In the genomic region with DNA sequence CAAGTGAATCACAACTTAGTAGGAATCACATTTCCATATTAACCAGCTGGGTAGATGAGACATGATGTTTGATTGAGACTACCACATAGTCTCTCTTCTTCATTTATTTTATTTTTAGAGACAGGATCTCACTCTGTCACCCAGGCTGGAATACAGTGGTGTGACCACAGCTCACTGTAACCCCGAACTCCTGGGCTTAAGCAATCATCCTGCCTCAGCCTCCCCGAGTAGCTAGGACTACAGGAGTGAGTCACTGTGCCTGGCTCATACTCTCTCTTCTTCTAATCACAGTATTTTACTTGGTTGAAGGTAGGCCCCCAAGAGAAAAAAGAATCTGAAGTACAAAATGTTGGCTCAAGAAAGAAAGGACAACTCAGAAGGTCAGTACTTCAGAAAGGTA, we compare ENCODE assay signal across 10 cellular contexts.
DNase-seq lines count a peak whose midpoint lies in the region; TF ChIP-seq lines count a peak whose summit lies in the region.
"Had no signal": no experiment of that assay in that cellular context is flagged by ENCODE, and none has a peak within 500 bp of the region (broad histone marks: within the 10 kb centered on the region; RNA-seq: fewer than 3 reads in every experiment).

No MANE protein-coding gene starts in this region.

- H3K4me3 ChIP-seq in ACC112 (ENCODE audit: low read depth, low read length) = no peak overlapping the region

- H3K36me3 ChIP-seq in ACC112 (ENCODE audit: insufficient read depth, low read length) = no peaks in the 10 kb centered on the region

- H3K36me3 Mint-ChIP-seq in Calu3 (ENCODE audit: insufficient read depth, unreplicated experiment) (no peaks in the 10 kb centered on the region), immature natural killer cell (peaks cover 6 to 25% (median 10%) of the 10 kb centered on the region in 3 donors), chondrocyte (ENCODE audit: low read depth) (peaks cover 14% of the 10 kb centered on the region)

- peak overlapping the region; percentile 46 for H3K27ac ChIP-seq in ACC112 (ENCODE audit: low read depth, low read length)
- H3K27ac ChIP-seq: RWPE1 had no signal

- TF ChIP-seq CTCF in Calu3 (IDR thresholded peaks at IDR 0.05; ENCODE audit: unreplicated experiment) (no peak), chondrocyte (IDR thresholded peaks at IDR 0.05) (no peak)

- peaks cover 18% of the 10 kb centered on the region for H3K4me1 ChIP-seq in ACC112 (ENCODE audit: control insufficient read depth, insufficient read depth, low read length, unreplicated experiment)

- no peaks in the 10 kb centered on the region for H3K27me3 Mint-ChIP-seq in Calu3 (ENCODE audit: unreplicated experiment)
- H3K27me3 Mint-ChIP-seq in immature natural killer cell (ENCODE audit: low read depth in 3 of 3) = peaks cover 0 to 7% (median 4%) of the 10 kb centered on the region in 3 donors
- no peaks in the 10 kb centered on the region for H3K27me3 Mint-ChIP-seq in chondrocyte (ENCODE audit: low read depth)

- H3K9me3 Mint-ChIP-seq in Calu3 (ENCODE audit: low read depth, unreplicated experiment) = no peaks in the 10 kb centered on the region
- no peaks in the 10 kb centered on the region for H3K9me3 Mint-ChIP-seq in immature natural killer cell
- H3K9me3 Mint-ChIP-seq in chondrocyte (ENCODE audit: low read depth) = no peaks in the 10 kb centered on the region
- H3K9me3 Mint-ChIP-seq: neural crest cell had no signal

- BruUV-seq in Calu3 (replicated peaks; lab: Mats Ljungman, UMichigan) = TSS peak; percentile 19

- DNase-seq in Calu3 = no peak
- DNase-seq in activated CD4-positive, alpha-beta T cell treated with anti-CD3 and anti-CD28 coated beads, Interleukin-2, amount 50 U/mL, for 48 hours = peak; percentile 34 to 37
- DNase-seq in immature natural killer cell = no peak
- DNase-seq in chondrocyte (ENCODE audit: low spot score) = no peak
- DNase-seq in UCSD-AML1 (lab: John Stamatoyannopoulos, UW; ENCODE audit: unreplicated experiment) = no peak
- no peak for DNase-seq in NCI-H524 treated with DMSO at 0.1 percent for 48 hours (lab: John Stamatoyannopoulos, UW)
- no peak for DNase-seq in posterior cingulate gyrus

- H3K4me1 Mint-ChIP-seq in Calu3 (ENCODE audit: low read depth, unreplicated experiment) = no peaks in the 10 kb centered on the region
- H3K4me1 Mint-ChIP-seq in immature natural killer cell = peaks cover 36 to 50% of the 10 kb centered on the region in 2 donors
- H3K4me1 Mint-ChIP-seq in chondrocyte (ENCODE audit: low read depth) = peaks cover 10% of the 10 kb centered on the region
- H3K4me1 Mint-ChIP-seq: neural crest cell had no signal

- no peak overlapping the region for H2AFZ ChIP-seq in ACC112 (ENCODE audit: low read length, unreplicated experiment)

- CTCF ChIA-PET in Calu3 (lab: Charles Lee) = interaction anchor here (1.2 kb wide), 1 partner anchor 13 kb away, joined by 4 read pairs; no protein-coding TSS in a partner anchor

- H3K27ac Mint-ChIP-seq in Calu3 (ENCODE audit: unreplicated experiment) = no peak overlapping the region
- peak overlapping the region; percentile 57 to 88 (median 71) for H3K27ac Mint-ChIP-seq in immature natural killer cell
- H3K27ac Mint-ChIP-seq in chondrocyte (ENCODE audit: unreplicated experiment) = no peak overlapping the region

- intact Hi-C loops in Calu3 (cut with micrococcal nuclease; ENCODE audit: unreplicated experiment) (no loop called here), posterior cingulate gyrus (cut with DNase I) (no loop called here)

- H3K4me3 Mint-ChIP-seq in Calu3 (ENCODE audit: low read depth, unreplicated experiment) (no peak overlapping the region), immature natural killer cell (no peak overlapping the region), chondrocyte (ENCODE audit: unreplicated experiment) (no peak overlapping the region)
- H3K4me3 Mint-ChIP-seq: neural crest cell had no signal

- H3K27me3 ChIP-seq in ACC112 (ENCODE audit: insufficient read depth, low read length) = no peaks in the 10 kb centered on the region

- H3K79me2 ChIP-seq in ACC112 (ENCODE audit: control insufficient read depth, insufficient read depth, low read length, unreplicated experiment) = no peaks in the 10 kb centered on the region

Comparison
In these comparisons a context has a peak if more than half of its experiments do, and no peak if none do; other contexts are left out.
1. DNase-seq: peak in activated CD4-positive, alpha-beta T cell treated with anti-CD3 and anti-CD28 coated beads, Interleukin-2, amount 50 U/mL, for 48 hours (2 of 2); none in Calu3 (single experiment), immature natural killer cell (0 of 3), chondrocyte (single experiment), UCSD-AML1 (single experiment), NCI-H524 treated with DMSO at 0.1 percent for 48 hours (single experiment) and posterior cingulate gyrus (0 of 10).
2. H3K27ac Mint-ChIP-seq: peak in immature natural killer cell (6 of 6); none in Calu3 (single experiment) and chondrocyte (single experiment).